ENCODE assay signal across 13 cellular contexts in the genomic region with DNA sequence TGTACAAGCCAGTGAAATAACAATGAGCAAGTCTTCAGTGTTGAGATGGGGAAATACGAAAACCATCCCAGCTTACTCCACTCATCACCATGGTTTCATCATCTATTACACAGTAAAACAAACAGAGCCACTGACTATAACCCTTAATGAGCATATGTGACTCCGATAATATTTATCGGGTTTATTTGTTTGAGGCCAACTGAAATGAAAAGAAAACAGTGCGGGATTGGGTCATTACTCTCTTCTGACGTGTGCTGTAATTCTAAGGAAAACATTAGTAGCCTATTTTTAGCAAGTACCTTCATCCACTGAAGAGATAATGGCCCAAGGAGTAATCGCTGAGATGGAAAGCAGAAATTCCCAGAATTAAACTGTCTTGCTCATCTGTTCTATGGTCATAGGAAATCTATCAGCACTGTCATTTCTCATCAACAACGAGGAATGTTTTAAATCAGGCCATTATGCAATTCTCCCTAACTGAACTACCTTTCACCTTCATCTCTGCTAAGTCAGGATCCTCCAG.
DNase-seq lines count a peak whose midpoint lies in the region; ATAC-seq and TF ChIP-seq lines count a peak whose summit lies in the region.
"Had no signal": no experiment of that assay in that cellular context is flagged by ENCODE, and none has a peak within 500 bp of the region (broad histone marks: within the 10 kb centered on the region; RNA-seq: fewer than 3 reads in every experiment).

No MANE protein-coding gene starts in this region.

- H3K27ac Mint-ChIP-seq in activated T-cell treated with anti-CD3 and anti-CD28 coated beads, Interleukin-2, amount 50 U/mL, for 72 hours = no peak overlapping the region
- H3K27ac Mint-ChIP-seq: activated naive CD8-positive, alpha-beta T cell treated with anti-CD3 and anti-CD28 coated beads, Interleukin-2, amount 50 U/mL, for 24 hours had no signal

- H3K4me1 Mint-ChIP-seq in activated T-cell treated with anti-CD3 and anti-CD28 coated beads, Interleukin-2, amount 50 U/mL, for 72 hours (ENCODE audit: low read depth) = no peaks in the 10 kb centered on the region
- H3K4me1 Mint-ChIP-seq: activated naive CD8-positive, alpha-beta T cell treated with anti-CD3 and anti-CD28 coated beads, Interleukin-2, amount 50 U/mL, for 24 hours had no signal

- H3K4me3 ChIP-seq in Panc1 (ENCODE audit: low read depth in 2 of 2, low read length in 2 of 2) = no peak overlapping the region
- no peak overlapping the region for H3K4me3 ChIP-seq in fibroblast of pulmonary artery (replicated peaks; ENCODE audit: low read depth, low read length)
- no peak overlapping the region for H3K4me3 ChIP-seq in gastrocnemius medialis
- no peak overlapping the region for H3K4me3 ChIP-seq in stomach
- H3K4me3 ChIP-seq: esophagus squamous epithelium had no signal

- ATAC-seq in Panc1 (no peak), gastrocnemius medialis (peak; percentile 39 to 42), HG03469 (IDR thresholded peaks at IDR 0.05; ENCODE audit: unreplicated experiment) (no peak)
- ATAC-seq in activated T-cell treated with anti-CD3 and anti-CD28 coated beads, Interleukin-2, amount 50 U/mL, for 72 hours (replicated peaks in 1 of 2) = no peak
- ATAC-seq: activated naive CD8-positive, alpha-beta T cell treated with anti-CD3 and anti-CD28 coated beads, Interleukin-2, amount 50 U/mL, for 24 hours had no signal

- in situ Hi-C loops in Panc1 (cut with HindIII; ENCODE audit: low pct_unique_long_range_greater_than_20kb, low sequenced_read_pairs) (no loop called here), gastrocnemius medialis (cut with MboI; ENCODE audit: low sequenced_read_pairs in 4 of 4) (no loop called here)

- no peak for TF ChIP-seq EP300 in stomach (IDR thresholded peaks at IDR 0.05)

- H3K4me1 ChIP-seq in Panc1 (ENCODE audit: control insufficient read depth, insufficient read depth, low read length) (no peaks in the 10 kb centered on the region), gastrocnemius medialis (no peaks in the 10 kb centered on the region), stomach (no peaks in the 10 kb centered on the region)
- H3K4me1 ChIP-seq: esophagus squamous epithelium had no signal

- 48 to 62% (median 55%) methylated on average over 7 of the region's 7 CpGs for WGBS in stomach, 5 donors

- no TSS peak for BruUV-seq in Panc1 (replicated peaks; lab: Mats Ljungman, UMichigan)

- no peaks in the 10 kb centered on the region for H3K36me3 Mint-ChIP-seq in activated T-cell treated with anti-CD3 and anti-CD28 coated beads, Interleukin-2, amount 50 U/mL, for 72 hours (ENCODE audit: insufficient read depth in 2 of 2)

- TF ChIP-seq POLR2A in gastrocnemius medialis (IDR thresholded peaks at IDR 0.05) = no peak
- no peak for TF ChIP-seq POLR2A in stomach (IDR thresholded peaks at IDR 0.05)

- no peaks in the 10 kb centered on the region for H3K36me3 ChIP-seq in Panc1 (ENCODE audit: control insufficient read depth, insufficient read depth, low read length)
- no peaks in the 10 kb centered on the region for H3K36me3 ChIP-seq in gastrocnemius medialis
- H3K36me3 ChIP-seq in stomach = no peaks in the 10 kb centered on the region
- H3K36me3 ChIP-seq: esophagus squamous epithelium had no signal

- CTCF ChIA-PET in Panc1 (lab: Charles Lee) = no interaction called here

- peaks cover 5 to 7% of the 10 kb centered on the region in 2 donors for H3K9me3 Mint-ChIP-seq in activated T-cell treated with anti-CD3 and anti-CD28 coated beads, Interleukin-2, amount 50 U/mL, for 72 hours

- POLR2A ChIA-PET in Panc1 (lab: Charles Lee) = no interaction called here

- no peaks in the 10 kb centered on the region for H3K27me3 Mint-ChIP-seq in activated T-cell treated with anti-CD3 and anti-CD28 coated beads, Interleukin-2, amount 50 U/mL, for 72 hours (ENCODE audit: low read depth)
- H3K27me3 Mint-ChIP-seq: activated naive CD8-positive, alpha-beta T cell treated with anti-CD3 and anti-CD28 coated beads, Interleukin-2, amount 50 U/mL, for 24 hours had no signal

- H3K27ac ChIP-seq in Panc1 (ENCODE audit: low read length) = no peak overlapping the region
- H3K27ac ChIP-seq in gastrocnemius medialis = no peak overlapping the region
- H3K27ac ChIP-seq in stomach = no peak overlapping the region

- TF ChIP-seq CTCF in Panc1 (IDR thresholded peaks at IDR 0.05) = no peak
- no peak for TF ChIP-seq CTCF in fibroblast of pulmonary artery (IDR thresholded peaks at IDR 0.05; ENCODE audit: low read length, missing control alignments)
- TF ChIP-seq CTCF in gastrocnemius medialis (IDR thresholded peaks at IDR 0.05 in 4 of 5, conservative IDR thresholded peaks at IDR 0.05 in 1 of 5) = no peak
- TF ChIP-seq CTCF in stomach (IDR thresholded peaks at IDR 0.05) = no peak

- H3K27me3 ChIP-seq in Panc1 (ENCODE audit: control insufficient read depth, insufficient read depth, low read length) (no peaks in the 10 kb centered on the region), gastrocnemius medialis (no peaks in the 10 kb centered on the region), stomach (no peaks in the 10 kb centered on the region)
- H3K27me3 ChIP-seq: esophagus squamous epithelium had no signal

- H3K9me3 ChIP-seq in Panc1 (ENCODE audit: control insufficient read depth, insufficient read depth, low read depth, low read length) = 0 out of 2 replicates have a peak, but pooled peaks cover 3% of the 10 kb centered on the region
- H3K9me3 ChIP-seq in gastrocnemius medialis = no peaks in the 10 kb centered on the region
- H3K9me3 ChIP-seq in stomach = no peaks in the 10 kb centered on the region
- H3K9me3 ChIP-seq: esophagus squamous epithelium had no signal

- intact Hi-C loops in Panc1 (cut with micrococcal nuclease; ENCODE audit: unreplicated experiment) (no loop called here), gastrocnemius medialis (cut with DNase I; ENCODE audit: low total_unique reads) (no loop called here), stomach (cut with DNase I; ENCODE audit: low total_unique reads) (no loop called here)

- peak; percentile 66 for DNase-seq in GM04504 (ENCODE audit: low read depth)
- peak; percentile 71 for DNase-seq in Panc1 (ENCODE audit: low read depth, low spot score)
- peak; percentile 94 for DNase-seq in fibroblast of pulmonary artery (ENCODE audit: low read depth)
- DNase-seq in gastrocnemius medialis = no peak
- DNase-seq in stomach = no peak
- DNase-seq in activated T-cell treated with anti-CD3 and anti-CD28 coated beads, Interleukin-2, amount 50 U/mL, for 72 hours = no peak
- no peak for DNase-seq in NCI-H146 (lab: John Stamatoyannopoulos, UW)
- DNase-seq: activated CD4-positive, alpha-beta T cell treated with anti-CD3 and anti-CD28 coated beads, Interleukin-2, amount 50 U/mL, for 1 hour; activated naive CD8-positive, alpha-beta T cell treated with anti-CD3 and anti-CD28 coated beads, Interleukin-2, amount 50 U/mL, for 24 hours; esophagus squamous epithelium; stimulated activated CD4-positive, alpha-beta T cell treated with anti-CD3 and anti-CD28 coated beads, Interleukin-2, amount 100 ng/mL, for 24 hours; substantia nigra had no signal

- H3K4me3 Mint-ChIP-seq in activated T-cell treated with anti-CD3 and anti-CD28 coated beads, Interleukin-2, amount 50 U/mL, for 72 hours = no peak overlapping the region
- H3K4me3 Mint-ChIP-seq: activated naive CD8-positive, alpha-beta T cell treated with anti-CD3 and anti-CD28 coated beads, Interleukin-2, amount 50 U/mL, for 24 hours had no signal

Comparison
In these comparisons a context has a peak if more than half of its experiments do, and no peak if none do; other contexts are left out.
1. DNase-seq: peak in GM04504 (single experiment), Panc1 (single experiment) and fibroblast of pulmonary artery (single experiment); none in gastrocnemius medialis (0 of 2), stomach (single experiment), activated T-cell treated with anti-CD3 and anti-CD28 coated beads, Interleukin-2, amount 50 U/mL, for 72 hours (0 of 2) and NCI-H146 (single experiment).
2. ATAC-seq: peak in gastrocnemius medialis (2 of 2); none in Panc1 (single experiment), HG03469 (single experiment) and activated T-cell treated with anti-CD3 and anti-CD28 coated beads, Interleukin-2, amount 50 U/mL, for 72 hours (0 of 2).